12 cellular contexts compared by ENCODE assay signal in genomic region chr19:45876161-45876410, GRCh38. TPM values are rescaled to one million over a fixed set of nuclear protein-coding genes. Genes with fewer than 3 reads are reported as not detected.
DNase-seq lines count a peak whose midpoint lies in the region; ATAC-seq, FAIRE-seq and TF ChIP-seq lines count a peak whose summit lies in the region.
"Had no signal": no experiment of that assay in that cellular context is flagged by ENCODE, and none has a peak within 500 bp of the region (broad histone marks: within the 10 kb centered on the region; RNA-seq: fewer than 3 reads in every experiment).

No MANE protein-coding gene starts in this region.

- H3K23me2 ChIP-seq in H9 (ENCODE audit: insufficient read length, low read depth, low read length, poor library complexity, severe bottlenecking), result peaks cover 3% of the 10 kb centered on the region

- H3K4ac ChIP-seq in H9 (ENCODE audit: low read depth, low read length), result no peak overlapping the region

- H3K18ac ChIP-seq in H9 (ENCODE audit: insufficient read length, low read depth, low read length), result no peak overlapping the region

- H3K79me2 ChIP-seq in H9 (ENCODE audit: insufficient read depth, low read length), result no peaks in the 10 kb centered on the region

- no peaks in the 10 kb centered on the region for H3K36me3 ChIP-seq in BLaER1
- H3K36me3 ChIP-seq in colonic mucosa, result no peaks in the 10 kb centered on the region
- H3K36me3 ChIP-seq in mucosa of descending colon (ENCODE audit: low read depth), result no peaks in the 10 kb centered on the region

- no peak overlapping the region for H4K8ac ChIP-seq in H9 (replicated peaks; ENCODE audit: insufficient read length, low read depth, low read length)

- no peak overlapping the region for H2BK12ac ChIP-seq in H9 (ENCODE audit: insufficient read length, low read depth, low read length)

- no peak overlapping the region for H2BK20ac ChIP-seq in H9 (ENCODE audit: low read depth, low read length, poor library complexity, severe bottlenecking)

- H3K36me3 Mint-ChIP-seq in H9 (ENCODE audit: insufficient read depth in 1 of 3, low read depth in 3 of 3) (peaks cover 8 to 25% (median 20%) of the 10 kb centered on the region in 3 experiments; a peak in 6 of 7 replicates), nephron progenitor cell (ENCODE audit: low read depth) (no peaks in the 10 kb centered on the region)

- H2AK5ac ChIP-seq in H9 (ENCODE audit: insufficient read length, low read length), result no peak overlapping the region

- no peak overlapping the region for H3K56ac ChIP-seq in H9 (ENCODE audit: insufficient read length, low read depth, low read length)

- no peak overlapping the region for H3T11ph ChIP-seq in H9 (ENCODE audit: low read length)

- no peak for DNase-seq in H9
- no peak for DNase-seq in colonic mucosa
- no peak for DNase-seq in nephron progenitor cell
- DNase-seq in DMS 273 treated with DMSO at 0.1 percent for 48 hours (lab: John Stamatoyannopoulos, UW), result no peak
- DNase-seq in mucosa of descending colon, result no peak
- no peak for DNase-seq in medulla oblongata (ENCODE audit: extremely low spot score)
- no peak for DNase-seq in D721Med (ENCODE audit: insufficient read length, low spot score)
- DNase-seq: dorsolateral prefrontal cortex, HFFc6, NCI-H226 had no signal

- H2BK5ac ChIP-seq in H9 (ENCODE audit: insufficient read length, low read length), result no peak overlapping the region

- H3K4me1 ChIP-seq in BLaER1, result peaks cover 58% of the 10 kb centered on the region
- H3K4me1 ChIP-seq in H9 (ENCODE audit: insufficient read depth, low read length), result no peaks in the 10 kb centered on the region; the same call in 1 of the 2 replicates
- peaks cover 12% of the 10 kb centered on the region for H3K4me1 ChIP-seq in colonic mucosa
- peaks cover 41% of the 10 kb centered on the region for H3K4me1 ChIP-seq in mucosa of descending colon (ENCODE audit: low read depth)

- H3K4me3 ChIP-seq in BLaER1 (peak overlapping the region; percentile 63), colonic mucosa (no peak overlapping the region), mucosa of descending colon (no peak overlapping the region)

- H3K9ac ChIP-seq in BLaER1 (peak overlapping the region; percentile 77), H9 (ENCODE audit: extremely low read depth, insufficient read length, low read length) (no peak overlapping the region), colonic mucosa (ENCODE audit: low read depth in 2 of 2, low read length in 2 of 2) (peak overlapping the region; percentile 19 to 51)

- H3K79me1 ChIP-seq in H9 (ENCODE audit: insufficient read depth, low read depth, low read length, poor library complexity, severe bottlenecking), result no peaks in the 10 kb centered on the region

- H3K27ac Mint-ChIP-seq in H9 (peak overlapping the region in 2 of 3 experiments; percentile 17 to 85; a peak in 4 of 7 replicates), nephron progenitor cell (peak overlapping the region; percentile 2)
- H3K27ac Mint-ChIP-seq: HFFc6 had no signal

- FAIRE-seq in D721Med (lab: Jason Lieb, UNC), result no peak

- TF ChIP-seq CTCF in H9 (conservative IDR thresholded peaks at IDR 0.05), result no peak
- no peak for TF ChIP-seq CTCF in colonic mucosa (IDR thresholded peaks at IDR 0.05)
- no peak for TF ChIP-seq CTCF in nephron progenitor cell (IDR thresholded peaks at IDR 0.05)
- no peak for TF ChIP-seq CTCF in mucosa of descending colon (IDR thresholded peaks at IDR 0.05)
- no peak for TF ChIP-seq CTCF in D721Med (IDR thresholded peaks at IDR 0.05; ENCODE audit: insufficient read depth, missing control alignments)

- peaks cover 28 to 44% of the 10 kb centered on the region in 2 experiments for H3K4me1 Mint-ChIP-seq in H9
- peaks cover 60% of the 10 kb centered on the region for H3K4me1 Mint-ChIP-seq in nephron progenitor cell

- ATAC-seq in mucosa of descending colon, result no peak

- H3K4me3 Mint-ChIP-seq in H9 (peak overlapping the region; percentile 62 to 76; a peak in 4 of 5 replicates), nephron progenitor cell (peak overlapping the region; percentile 65)
- H3K4me3 Mint-ChIP-seq: HFFc6 had no signal

- H3K27me3 Mint-ChIP-seq in H9 (ENCODE audit: low read depth) (peaks cover 2% of the 10 kb centered on the region), nephron progenitor cell (ENCODE audit: low read depth, poor library complexity) (peaks cover 4% of the 10 kb centered on the region)

- no peaks in the 10 kb centered on the region for H3K9me3 ChIP-seq in BLaER1
- no peaks in the 10 kb centered on the region for H3K9me3 ChIP-seq in H9 (ENCODE audit: control insufficient read depth, low read depth, low read length)
- no peaks in the 10 kb centered on the region for H3K9me3 ChIP-seq in colonic mucosa
- H3K9me3 ChIP-seq in mucosa of descending colon, result no peaks in the 10 kb centered on the region

- peak overlapping the region; percentile 84 for H3K27ac ChIP-seq in BLaER1
- H3K27ac ChIP-seq in H9 (ENCODE audit: insufficient read length, low read depth, low read length), result no peak overlapping the region
- H3K27ac ChIP-seq in colonic mucosa, result peak overlapping the region; percentile 50

- peak overlapping the region; percentile 99 for H3K4me2 ChIP-seq in BLaER1
- peak overlapping the region; percentile 23 for H3K4me2 ChIP-seq in H9 (ENCODE audit: insufficient read depth, insufficient read length, low read length)

- no peak overlapping the region for H3K14ac ChIP-seq in H9 (ENCODE audit: insufficient read depth, low read length)

- H4K5ac ChIP-seq in H9 (ENCODE audit: insufficient read length, low read depth, low read length), result no peak overlapping the region

- H3K27me3 ChIP-seq in BLaER1 (no peaks in the 10 kb centered on the region), H9 (ENCODE audit: insufficient read depth, low read length) (no peaks in the 10 kb centered on the region), colonic mucosa (no peaks in the 10 kb centered on the region)

- H2BK15ac ChIP-seq in H9 (ENCODE audit: low read depth, low read length), result no peak overlapping the region

- no peak overlapping the region for H2AFZ ChIP-seq in H9 (ENCODE audit: low read length)

- no peak overlapping the region for H2BK120ac ChIP-seq in H9 (ENCODE audit: low read depth, low read length, poor library complexity, severe bottlenecking)

- no CpG with 5 or more reads among the region's 4 CpGs for WGBS in H9 (ENCODE audit: extremely low coverage, insufficient read length, low lambda C conversion rate)

- intact Hi-C loops in colonic mucosa (cut with DNase I), result no loop called here
- intact Hi-C loops in mucosa of descending colon (cut with DNase I, micrococcal nuclease), result no loop called here

- H3K23ac ChIP-seq in H9 (ENCODE audit: insufficient read length, low read depth, low read length), result no peak overlapping the region

- H4K20me1 ChIP-seq in BLaER1 (no peaks in the 10 kb centered on the region; the same call in 1 of the 2 replicates), H9 (ENCODE audit: control insufficient read depth, insufficient read depth, insufficient read length) (peaks cover 3% of the 10 kb centered on the region)

- H4K91ac ChIP-seq in H9 (ENCODE audit: insufficient read length, low read depth, low read length), result no peak overlapping the region

- H3K9me3 Mint-ChIP-seq in H9 (no peaks in the 10 kb centered on the region), nephron progenitor cell (no peaks in the 10 kb centered on the region)
- H3K9me3 Mint-ChIP-seq: HFFc6 had no signal

RNA-seq across cellular contexts. Expression of gene IRF2BP1, which starts 9.9 kb away (rescaled TPM):
- 28.2 and 29.3 TPM in 2 replicates for total RNA-seq in H9 (2021)
- total RNA-seq in colonic mucosa, result 10 to 100 TPM; 20.3 to 29.7 TPM
- 10 to 100 TPM; 19.0 to 33.7 (median 19.8) TPM for total RNA-seq in mucosa of descending colon

RNA-seq across cellular contexts. Expression of gene FOXA3, which starts 12.0 kb away (rescaled TPM):
- total RNA-seq in H9 (2021), result 22.2 and 24.9 TPM in 2 replicates
- total RNA-seq in colonic mucosa, result 10 to 100 TPM; 48.5 to 55.9 TPM
- total RNA-seq in mucosa of descending colon, result 10 to 100 TPM; 14.1 to 33.7 (median 32.9) TPM
- total RNA-seq: HFFc6, temporal lobe had no signal

RNA-seq across cellular contexts. Expression of gene SYMPK, which starts 13.1 kb away (rescaled TPM):
- total RNA-seq in H9 (2021), result 104 and 113 TPM in 2 replicates
- total RNA-seq in colonic mucosa, result 100 to 1,000 TPM in 1 of 2 donors, 10 to 100 TPM in 1; 55.7 to 101 TPM
- 10 to 100 TPM; 61.1 to 67.4 (median 65.9) TPM for total RNA-seq in mucosa of descending colon

RNA-seq across cellular contexts. Expression of gene MYPOP, which starts 26.3 kb away (rescaled TPM):
- total RNA-seq in H9 (2021) (9.0 and 9.5 TPM in 2 replicates), colonic mucosa (1 to 10 TPM; 8.9 to 9.0 TPM), mucosa of descending colon (10 to 100 TPM in 2 of 3 donors, 1 to 10 TPM in 1; 9.2 to 13.7 (median 10.2) TPM)

RNA-seq across cellular contexts. Expression of gene NANOS2, which starts 38.5 kb away (rescaled TPM):
- not detected in 2 replicates for total RNA-seq in H9 (2021)
- total RNA-seq in colonic mucosa, result not detected
- total RNA-seq in mucosa of descending colon, result not detected
- total RNA-seq: HFFc6, temporal lobe had no signal
